Comparison of ENCODE assay signal across 18 cellular contexts in the genomic region with DNA sequence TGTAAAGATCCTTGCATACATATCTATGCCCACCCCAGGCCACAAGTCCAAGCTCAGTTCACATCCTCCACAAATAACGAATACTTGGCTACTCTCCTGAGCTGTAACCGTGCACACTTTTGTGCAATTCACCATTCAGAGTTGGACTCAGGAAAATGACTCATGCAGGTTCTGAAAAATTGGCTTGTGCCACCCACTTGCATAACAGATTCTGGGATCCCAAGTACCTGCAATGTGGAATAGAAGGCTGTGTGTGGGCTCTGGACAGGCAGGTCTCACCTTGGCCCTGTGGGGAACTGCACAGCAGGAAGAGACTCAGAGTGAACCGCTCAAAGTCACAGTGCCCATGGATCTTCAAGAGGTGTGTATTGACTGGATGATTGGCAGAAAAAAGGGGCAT.
DNase-seq lines count a peak whose midpoint lies in the region; ATAC-seq, FAIRE-seq and TF ChIP-seq lines count a peak whose summit lies in the region.
"Had no signal": no experiment of that assay in that cellular context is flagged by ENCODE, and none has a peak within 500 bp of the region (broad histone marks: within the 10 kb centered on the region; RNA-seq: fewer than 3 reads in every experiment).

No MANE protein-coding gene starts in this region.

- no peak overlapping the region for H3K27ac ChIP-seq in HepG2 (ENCODE audit: extremely low read length, insufficient read depth, low read length)
- H3K27ac ChIP-seq in right lobe of liver = no peak overlapping the region
- no peak overlapping the region for H3K27ac ChIP-seq in neural progenitor cell
- no peak overlapping the region for H3K27ac ChIP-seq in PC-9
- H3K27ac ChIP-seq: BLaER1 treated with 17β-estradiol and CSF1 and Interleukin-3, amounts not matched to agents 10 nM and 100 nM had no signal

- H3K4me2 ChIP-seq in HepG2 (ENCODE audit: low read depth, low read length) (no peak overlapping the region), neural progenitor cell (no peak overlapping the region), PC-9 (no peak overlapping the region)
- H3K4me2 ChIP-seq: BLaER1 treated with 17β-estradiol and CSF1 and Interleukin-3, amounts not matched to agents 10 nM and 100 nM had no signal

- WGBS in HepG2 (ENCODE audit: low lambda C conversion rate) = 25% methylated on average over 3 of the region's 3 CpGs
- 66% methylated on average over 3 of the region's 3 CpGs for WGBS in right lobe of liver (ENCODE audit: insufficient coverage, low coverage, low lambda C conversion rate, missing lambda C conversion rate)

- no TSS peak for BruUV-seq in HepG2 (replicated peaks; lab: Mats Ljungman, UMichigan)
- no TSS peak for BruUV-seq in PC-9 (replicated peaks; lab: Mats Ljungman, UMichigan)

- peaks cover 9% of the 10 kb centered on the region for H3K27me3 Mint-ChIP-seq in neural progenitor cell (ENCODE audit: insufficient read depth, low read depth)
- H3K27me3 Mint-ChIP-seq in activated CD4-positive, alpha-beta T cell treated with anti-CD3 and anti-CD28 coated beads, Interleukin-2, amount 10 ng/mL, durations not matched to agents 7 days and 5 days = no peaks in the 10 kb centered on the region
- H3K27me3 Mint-ChIP-seq: CD4-positive, CD25-positive, alpha-beta regulatory T cell had no signal

- H3K9ac ChIP-seq in HepG2 (ENCODE audit: insufficient read depth, low read depth, low read length) = no peak overlapping the region
- H3K9ac ChIP-seq in neural progenitor cell = no peak overlapping the region
- H3K9ac ChIP-seq: BLaER1 treated with 17β-estradiol and CSF1 and Interleukin-3, amounts not matched to agents 10 nM and 100 nM had no signal

- H3K36me3 Mint-ChIP-seq in neural progenitor cell = no peaks in the 10 kb centered on the region
- no peaks in the 10 kb centered on the region for H3K36me3 Mint-ChIP-seq in activated CD4-positive, alpha-beta T cell treated with anti-CD3 and anti-CD28 coated beads, Interleukin-2, amount 10 ng/mL, durations not matched to agents 7 days and 5 days (ENCODE audit: low read depth)
- H3K36me3 Mint-ChIP-seq: CD4-positive, CD25-positive, alpha-beta regulatory T cell had no signal

- FAIRE-seq in HepG2 (lab: Jason Lieb, UNC) = no peak
- FAIRE-seq: G401.6, GM12891, H1 had no signal

- H3K36me3 ChIP-seq in HepG2 (replicated peaks in 1 of 2; ENCODE audit: control insufficient read depth in 1 of 2, insufficient read depth in 2 of 2, low read length in 2 of 2) (no peaks in the 10 kb centered on the region), right lobe of liver (no peaks in the 10 kb centered on the region), neural progenitor cell (no peaks in the 10 kb centered on the region), PC-9 (ENCODE audit: low read depth) (no peaks in the 10 kb centered on the region)
- H3K36me3 ChIP-seq: BLaER1 treated with 17β-estradiol and CSF1 and Interleukin-3, amounts not matched to agents 10 nM and 100 nM; HAP-1 had no signal

- H3K4me3 Mint-ChIP-seq in neural progenitor cell = no peak overlapping the region
- no peak overlapping the region for H3K4me3 Mint-ChIP-seq in activated CD4-positive, alpha-beta T cell treated with anti-CD3 and anti-CD28 coated beads, Interleukin-2, amount 10 ng/mL, durations not matched to agents 7 days and 5 days
- H3K4me3 Mint-ChIP-seq: CD4-positive, CD25-positive, alpha-beta regulatory T cell had no signal

- intact Hi-C loops in HepG2 (cut with micrococcal nuclease; ENCODE audit: unreplicated experiment) = no loop called here
- intact Hi-C loops in right lobe of liver (cut with DNase I) = no loop called here
- intact Hi-C loops in PC-9 (cut with micrococcal nuclease; ENCODE audit: unreplicated experiment) = no loop called here

- no peak for TF ChIP-seq EP300 in HepG2 (IDR thresholded peaks at IDR 0.05; ENCODE audit: low read depth in 2 of 2, low read length in 2 of 2)
- TF ChIP-seq EP300 in HepG2 (CRISPR knock-in tag; IDR thresholded peaks at IDR 0.05; ENCODE audit: borderline replicate concordance) = no peak

- H4K20me1 ChIP-seq in HepG2 (ENCODE audit: insufficient read depth, low read length) (no peaks in the 10 kb centered on the region), neural progenitor cell (ENCODE audit: low read depth) (no peaks in the 10 kb centered on the region), PC-9 (ENCODE audit: insufficient read depth) (no peaks in the 10 kb centered on the region)
- H4K20me1 ChIP-seq: BLaER1 treated with 17β-estradiol and CSF1 and Interleukin-3, amounts not matched to agents 10 nM and 100 nM had no signal

- DNase-seq in HepG2 (ENCODE audit: low spot score) (no peak), right lobe of liver (no peak), epithelial cell of esophagus (ENCODE audit: low read depth) (peak; percentile 24), neural progenitor cell (ENCODE audit: low spot score) (no peak), EL (no peak), RKO (ENCODE audit: low spot score) (no peak), PC-9 (no peak)
- DNase-seq in activated CD4-positive, alpha-beta T cell treated with anti-CD3 and anti-CD28 coated beads, Interleukin-2, amount 10 ng/mL, durations not matched to agents 7 days and 5 days = no peak
- DNase-seq: 8988T; ACHN; Calu3; CD4-positive, CD25-positive, alpha-beta regulatory T cell; DMS79 had no signal

- CTCF ChIA-PET in HepG2 (lab: Yijun Ruan, JAX; ENCODE audit: low intra/inter-chr PET ratio, low total read pairs) (no interaction called here), PC-9 (lab: Charles Lee) (no interaction called here)
- CTCF ChIA-PET in activated CD4-positive, alpha-beta T cell treated with anti-CD3 and anti-CD28 coated beads, Interleukin-2, amount 10 ng/mL, durations not matched to agents 7 days and 5 days (lab: Charles Lee) = no interaction called here

- no peaks in the 10 kb centered on the region for H3K9me3 Mint-ChIP-seq in neural progenitor cell
- H3K9me3 Mint-ChIP-seq in activated CD4-positive, alpha-beta T cell treated with anti-CD3 and anti-CD28 coated beads, Interleukin-2, amount 10 ng/mL, durations not matched to agents 7 days and 5 days = peaks cover 2% of the 10 kb centered on the region

- TF ChIP-seq RAD21 in HepG2 (CRISPR knock-in tag; IDR thresholded peaks at IDR 0.05) = no peak

- H3K79me2 ChIP-seq in HepG2 (ENCODE audit: insufficient read depth, low read length) (no peaks in the 10 kb centered on the region), neural progenitor cell (ENCODE audit: low read depth) (no peaks in the 10 kb centered on the region), PC-9 (ENCODE audit: low read depth) (no peaks in the 10 kb centered on the region)

- no peaks in the 10 kb centered on the region for H3K9me2 ChIP-seq in PC-9 (ENCODE audit: insufficient read depth)

- peak overlapping the region; percentile 38 for H3K27ac Mint-ChIP-seq in neural progenitor cell
- H3K27ac Mint-ChIP-seq in activated CD4-positive, alpha-beta T cell treated with anti-CD3 and anti-CD28 coated beads, Interleukin-2, amount 10 ng/mL, durations not matched to agents 7 days and 5 days = no peak overlapping the region
- H3K27ac Mint-ChIP-seq: CD4-positive, CD25-positive, alpha-beta regulatory T cell had no signal

- H3K27me3 ChIP-seq in HepG2 (ENCODE audit: control insufficient read depth in 1 of 2, insufficient read depth in 2 of 2, low read length in 2 of 2) (no peaks in the 10 kb centered on the region), right lobe of liver (no peaks in the 10 kb centered on the region), neural progenitor cell (no peaks in the 10 kb centered on the region), PC-9 (ENCODE audit: insufficient read depth, low read depth) (no peaks in the 10 kb centered on the region)
- H3K27me3 ChIP-seq: BLaER1 treated with 17β-estradiol and CSF1 and Interleukin-3, amounts not matched to agents 10 nM and 100 nM had no signal

- no peak for TF ChIP-seq POLR2A in HepG2 (IDR thresholded peaks at IDR 0.05; ENCODE audit: insufficient read depth in 1 of 2, low read depth in 2 of 2, low read length in 2 of 2)
- no peak for TF ChIP-seq POLR2A in right lobe of liver (IDR thresholded peaks at IDR 0.05)

- H3K4me1 Mint-ChIP-seq in neural progenitor cell = peaks cover 31% of the 10 kb centered on the region
- H3K4me1 Mint-ChIP-seq in activated CD4-positive, alpha-beta T cell treated with anti-CD3 and anti-CD28 coated beads, Interleukin-2, amount 10 ng/mL, durations not matched to agents 7 days and 5 days = no peaks in the 10 kb centered on the region
- H3K4me1 Mint-ChIP-seq: CD4-positive, CD25-positive, alpha-beta regulatory T cell had no signal

- no peak for TF ChIP-seq CTCF in HepG2 (CRISPR knock-in tag; IDR thresholded peaks at IDR 0.05)
- TF ChIP-seq CTCF in right lobe of liver (IDR thresholded peaks at IDR 0.05) = no peak
- no peak for TF ChIP-seq CTCF in epithelial cell of esophagus (IDR thresholded peaks at IDR 0.05; ENCODE audit: insufficient read depth, low read depth, low read length, missing control alignments)
- no peak for TF ChIP-seq CTCF in neural progenitor cell (IDR thresholded peaks at IDR 0.05)
- TF ChIP-seq CTCF in PC-9 (conservative IDR thresholded peaks at IDR 0.05) = no peak

- no peak overlapping the region for H2AFZ ChIP-seq in HepG2 (ENCODE audit: low read length)
- H2AFZ ChIP-seq in neural progenitor cell (replicated peaks) = no peak overlapping the region
- no peak overlapping the region for H2AFZ ChIP-seq in PC-9

- no peaks in the 10 kb centered on the region for H3F3A ChIP-seq in neural progenitor cell (ENCODE audit: low read depth)
- no peaks in the 10 kb centered on the region for H3F3A ChIP-seq in PC-9 (ENCODE audit: insufficient read depth, low read depth)

- ATAC-seq in HepG2 = no peak
- ATAC-seq in right lobe of liver = no peak

- peaks cover 31% of the 10 kb centered on the region for H3K4me1 ChIP-seq in HepG2 (ENCODE audit: insufficient read depth, low read length)
- H3K4me1 ChIP-seq in right lobe of liver = no peaks in the 10 kb centered on the region
- no peaks in the 10 kb centered on the region for H3K4me1 ChIP-seq in neural progenitor cell
- no peaks in the 10 kb centered on the region for H3K4me1 ChIP-seq in PC-9 (replicated peaks; ENCODE audit: insufficient read depth)
- H3K4me1 ChIP-seq: BLaER1 treated with 17β-estradiol and CSF1 and Interleukin-3, amounts not matched to agents 10 nM and 100 nM; HAP-1 had no signal

- H3K4me3 ChIP-seq in HepG2 (replicated peaks in 1 of 3; ENCODE audit: insufficient read depth in 1 of 3, low read depth in 2 of 3, low read length in 3 of 3) (no peak overlapping the region), right lobe of liver (no peak overlapping the region), epithelial cell of esophagus (ENCODE audit: low read length) (no peak overlapping the region), neural progenitor cell (no peak overlapping the region), PC-9 (no peak overlapping the region)
- H3K4me3 ChIP-seq: BLaER1 treated with 17β-estradiol and CSF1 and Interleukin-3, amounts not matched to agents 10 nM and 100 nM; HAP-1 had no signal

- H3K9me3 ChIP-seq in HepG2 (ENCODE audit: low read length) (peaks cover 36% of the 10 kb centered on the region), right lobe of liver (no peaks in the 10 kb centered on the region), neural progenitor cell (ENCODE audit: low read depth) (no peaks in the 10 kb centered on the region), PC-9 (ENCODE audit: insufficient read depth, low read depth) (no peaks in the 10 kb centered on the region)
- H3K9me3 ChIP-seq: BLaER1 treated with 17β-estradiol and CSF1 and Interleukin-3, amounts not matched to agents 10 nM and 100 nM; HAP-1 had no signal

- POLR2A ChIA-PET in HepG2 (lab: Yijun Ruan, JAX) = no interaction called here
- POLR2A ChIA-PET in activated CD4-positive, alpha-beta T cell treated with anti-CD3 and anti-CD28 coated beads, Interleukin-2, amount 10 ng/mL, durations not matched to agents 7 days and 5 days (lab: Charles Lee) = no interaction called here
- POLR2A ChIA-PET in PC-9 (lab: Charles Lee; ENCODE audit: unreplicated experiment) = no interaction called here

- in situ Hi-C loops in HepG2 (cut with HindIII; ENCODE audit: extremely low pct_ligation_motif_present, low pct_unique_long_range_greater_than_20kb) = no loop called here
